In genomic region chr3:122356402-122356801, GRCh38 we compare ENCODE assay signal across 1 cellular context.
TF ChIP-seq lines count a peak whose summit lies in the region.

No MANE protein-coding gene starts in this region.

TF ChIP-seq in GM23338, 12 proteins besides CTCF, POLR2A, EP300 and RAD21 (continued from another document):
- TF ChIP-seq, protein P1, sequence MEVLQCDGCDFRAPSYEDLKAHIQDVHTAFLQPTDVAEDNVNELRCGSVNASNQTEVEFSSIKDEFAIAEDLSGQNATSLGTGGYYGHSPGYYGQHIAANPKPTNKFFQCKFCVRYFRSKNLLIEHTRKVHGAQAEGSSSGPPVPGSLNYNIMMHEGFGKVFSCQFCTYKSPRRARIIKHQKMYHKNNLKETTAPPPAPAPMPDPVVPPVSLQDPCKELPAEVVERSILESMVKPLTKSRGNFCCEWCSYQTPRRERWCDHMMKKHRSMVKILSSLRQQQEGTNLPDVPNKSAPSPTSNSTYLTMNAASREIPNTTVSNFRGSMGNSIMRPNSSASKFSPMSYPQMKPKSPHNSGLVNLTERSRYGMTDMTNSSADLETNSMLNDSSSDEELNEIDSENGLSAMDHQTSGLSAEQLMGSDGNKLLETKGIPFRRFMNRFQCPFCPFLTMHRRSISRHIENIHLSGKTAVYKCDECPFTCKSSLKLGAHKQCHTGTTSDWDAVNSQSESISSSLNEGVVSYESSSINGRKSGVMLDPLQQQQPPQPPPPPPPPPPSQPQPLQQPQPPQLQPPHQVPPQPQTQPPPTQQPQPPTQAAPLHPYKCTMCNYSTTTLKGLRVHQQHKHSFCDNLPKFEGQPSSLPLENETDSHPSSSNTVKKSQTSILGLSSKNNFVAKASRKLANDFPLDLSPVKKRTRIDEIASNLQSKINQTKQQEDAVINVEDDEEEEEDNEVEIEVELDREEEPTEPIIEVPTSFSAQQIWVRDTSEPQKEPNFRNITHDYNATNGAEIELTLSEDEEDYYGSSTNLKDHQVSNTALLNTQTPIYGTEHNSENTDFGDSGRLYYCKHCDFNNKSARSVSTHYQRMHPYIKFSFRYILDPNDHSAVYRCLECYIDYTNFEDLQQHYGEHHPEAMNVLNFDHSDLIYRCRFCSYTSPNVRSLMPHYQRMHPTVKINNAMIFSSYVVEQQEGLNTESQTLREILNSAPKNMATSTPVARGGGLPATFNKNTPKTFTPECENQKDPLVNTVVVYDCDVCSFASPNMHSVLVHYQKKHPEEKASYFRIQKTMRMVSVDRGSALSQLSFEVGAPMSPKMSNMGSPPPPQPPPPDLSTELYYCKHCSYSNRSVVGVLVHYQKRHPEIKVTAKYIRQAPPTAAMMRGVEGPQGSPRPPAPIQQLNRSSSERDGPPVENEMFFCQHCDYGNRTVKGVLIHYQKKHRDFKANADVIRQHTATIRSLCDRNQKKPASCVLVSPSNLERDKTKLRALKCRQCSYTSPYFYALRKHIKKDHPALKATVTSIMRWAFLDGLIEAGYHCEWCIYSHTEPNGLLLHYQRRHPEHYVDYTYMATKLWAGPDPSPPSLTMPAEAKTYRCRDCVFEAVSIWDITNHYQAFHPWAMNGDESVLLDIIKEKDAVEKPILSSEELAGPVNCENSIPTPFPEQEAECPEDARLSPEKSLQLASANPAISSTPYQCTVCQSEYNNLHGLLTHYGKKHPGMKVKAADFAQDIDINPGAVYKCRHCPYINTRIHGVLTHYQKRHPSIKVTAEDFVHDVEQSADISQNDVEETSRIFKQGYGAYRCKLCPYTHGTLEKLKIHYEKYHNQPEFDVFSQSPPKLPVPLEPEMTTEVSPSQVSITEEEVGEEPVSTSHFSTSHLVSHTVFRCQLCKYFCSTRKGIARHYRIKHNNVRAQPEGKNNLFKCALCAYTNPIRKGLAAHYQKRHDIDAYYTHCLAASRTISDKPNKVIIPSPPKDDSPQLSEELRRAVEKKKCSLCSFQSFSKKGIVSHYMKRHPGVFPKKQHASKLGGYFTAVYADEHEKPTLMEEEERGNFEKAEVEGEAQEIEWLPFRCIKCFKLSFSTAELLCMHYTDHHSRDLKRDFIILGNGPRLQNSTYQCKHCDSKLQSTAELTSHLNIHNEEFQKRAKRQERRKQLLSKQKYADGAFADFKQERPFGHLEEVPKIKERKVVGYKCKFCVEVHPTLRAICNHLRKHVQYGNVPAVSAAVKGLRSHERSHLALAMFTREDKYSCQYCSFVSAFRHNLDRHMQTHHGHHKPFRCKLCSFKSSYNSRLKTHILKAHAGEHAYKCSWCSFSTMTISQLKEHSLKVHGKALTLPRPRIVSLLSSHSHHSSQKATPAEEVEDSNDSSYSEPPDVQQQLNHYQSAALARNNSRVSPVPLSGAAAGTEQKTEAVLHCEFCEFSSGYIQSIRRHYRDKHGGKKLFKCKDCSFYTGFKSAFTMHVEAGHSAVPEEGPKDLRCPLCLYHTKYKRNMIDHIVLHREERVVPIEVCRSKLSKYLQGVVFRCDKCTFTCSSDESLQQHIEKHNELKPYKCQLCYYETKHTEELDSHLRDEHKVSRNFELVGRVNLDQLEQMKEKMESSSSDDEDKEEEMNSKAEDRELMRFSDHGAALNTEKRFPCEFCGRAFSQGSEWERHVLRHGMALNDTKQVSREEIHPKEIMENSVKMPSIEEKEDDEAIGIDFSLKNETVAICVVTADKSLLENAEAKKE (CRISPR knock-in tag; IDR thresholded peaks at IDR 0.05), result no peak
- TF ChIP-seq EZH2phosphoT487 (IDR thresholded peaks at IDR 0.05; ENCODE audit: unreplicated experiment) (no peak), STAT1 (IDR thresholded peaks at IDR 0.05; ENCODE audit: unreplicated experiment) (no peak), ETS1 (IDR thresholded peaks at IDR 0.05) (no peak), ZNF114 (CRISPR knock-in tag; IDR thresholded peaks at IDR 0.05) (no peak), EZH2 (IDR thresholded peaks at IDR 0.05; ENCODE audit: low read depth, unreplicated experiment) (no peak), REST (IDR thresholded peaks at IDR 0.05; ENCODE audit: unreplicated experiment) (no peak)
TF ChIP-seq in GM23338: peak in this region for 0.
